Comparison of ENCODE assay signal across 19 cellular contexts in the genomic region with DNA sequence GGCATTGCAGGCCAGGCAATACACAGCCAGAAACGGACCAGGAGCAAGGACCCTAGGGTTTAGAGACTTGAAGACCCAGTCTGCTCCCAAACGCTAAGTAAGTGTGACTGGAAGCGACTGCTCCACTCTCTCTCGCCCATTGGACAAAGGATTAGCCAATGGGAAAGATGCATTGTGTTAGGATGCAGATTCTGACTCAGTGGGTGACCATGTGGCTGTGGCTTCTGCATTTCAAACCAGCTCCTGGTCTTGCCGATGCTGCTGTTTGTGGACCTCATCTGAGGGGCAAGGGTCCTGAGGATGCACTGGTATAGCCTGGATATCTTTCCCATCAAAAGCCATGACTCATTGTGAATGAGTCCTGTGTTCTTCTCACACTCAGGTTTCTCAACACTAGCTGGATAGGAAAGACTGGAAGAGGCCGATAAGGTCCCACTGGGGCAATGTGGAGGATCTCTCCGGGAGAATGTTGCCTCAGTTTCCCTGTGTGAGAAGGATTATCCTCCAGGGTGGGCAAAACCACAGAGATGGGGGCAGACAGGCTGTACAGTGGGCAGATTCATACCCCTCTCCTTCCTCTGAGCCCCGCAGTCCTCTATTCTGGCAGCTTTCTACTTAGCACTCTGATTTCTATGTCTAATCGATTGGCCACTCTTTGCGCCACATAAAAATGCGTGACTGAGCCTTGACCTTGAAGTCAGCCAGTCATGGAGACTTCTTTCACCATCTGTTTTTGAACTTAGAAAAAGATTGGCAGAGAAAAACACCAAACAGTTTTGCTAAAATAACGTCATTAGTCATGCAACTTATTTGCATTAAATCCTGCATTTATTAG.
DNase-seq lines count a peak whose midpoint lies in the region; ATAC-seq, FAIRE-seq and TF ChIP-seq lines count a peak whose summit lies in the region.
"Had no signal": no experiment of that assay in that cellular context is flagged by ENCODE, and none has a peak within 500 bp of the region (broad histone marks: within the 10 kb centered on the region; RNA-seq: fewer than 3 reads in every experiment).

No MANE protein-coding gene starts in this region.

- no peaks in the 10 kb centered on the region for H4K20me1 ChIP-seq in HCT116 (ENCODE audit: insufficient read depth)

- H2AFZ ChIP-seq in HCT116 (ENCODE audit: low read depth, low read length, poor library complexity, severe bottlenecking), result no peak overlapping the region

- TF ChIP-seq RAD21 in HCT116 (IDR thresholded peaks at IDR 0.05; ENCODE audit: low read depth), result no peak

- no peak overlapping the region for H3K27ac ChIP-seq in HCT116 (ENCODE audit: low read depth, low read length)
- H3K27ac ChIP-seq: RWPE1, SJSA1 had no signal

- no peak for DNase-seq in HCT116 (ENCODE audit: low read depth, low spot score)
- DNase-seq in activated B cell treated with CpG ODN at 0.5 μM for 24 hours, result no peak
- peak; percentile 36 for DNase-seq in epithelial cell of esophagus (ENCODE audit: low read depth)
- no peak for DNase-seq in iPS-NIHi7 (ENCODE audit: extremely low spot score)
- no peak for DNase-seq in GM12891 (ENCODE audit: insufficient read length, low spot score)
- DNase-seq in NCI-H2171 (lab: John Stamatoyannopoulos, UW), result no peak
- no peak for DNase-seq in COLO829 (ENCODE audit: low spot score)
- DNase-seq: CD4-positive, alpha-beta memory T cell; DMS79; IMR-90; NCI-H187; NK-92 treated with Interleukin-12 subunit alpha and Interleukin-12 subunit beta, amount 100 ng/mL, for 24 hours; OCI-M1; SW 1271 had no signal

- H3K4me2 ChIP-seq in HCT116 (ENCODE audit: low read length), result 0 out of 2 replicates have a peak overlapping the region, but pooled peaks have one; percentile 47

- no peak overlapping the region for H3K4me3 Mint-ChIP-seq in activated B cell treated with CpG ODN at 0.5 μM for 24 hours
- H3K4me3 Mint-ChIP-seq: CD4-positive, alpha-beta memory T cell had no signal

- FAIRE-seq in GM12891 (lab: Jason Lieb, UNC), result no peak
- FAIRE-seq: G401.6, GM12878, GM18507 had no signal

- no peaks in the 10 kb centered on the region for H3K27me3 ChIP-seq in HCT116 (ENCODE audit: insufficient read depth, low read length)
- H3K27me3 ChIP-seq: SJSA1 had no signal

- TF ChIP-seq POLR2A in HCT116 (IDR thresholded peaks at IDR 0.05; ENCODE audit: borderline replicate concordance, extremely low read depth, insufficient read depth, insufficient read length) (no peak), GM12891 (IDR thresholded peaks at IDR 0.05; ENCODE audit: low read depth, low read length) (no peak)

- CTCF ChIA-PET in HCT116 (lab: Charles Lee), result no interaction called here
- CTCF ChIA-PET in activated B cell treated with CpG ODN at 0.5 μM for 24 hours (lab: Charles Lee), result no interaction called here

- H3K27ac Mint-ChIP-seq in activated B cell treated with CpG ODN at 0.5 μM for 24 hours, result peak overlapping the region; percentile 61
- H3K27ac Mint-ChIP-seq: CD4-positive, alpha-beta memory T cell had no signal

- BruUV-seq in HCT116 (replicated peaks; lab: Mats Ljungman, UMichigan), result no TSS peak

- no peak overlapping the region for H3K9ac ChIP-seq in HCT116 (ENCODE audit: low read length)

- H3K4me3 ChIP-seq in HCT116 (replicated peaks in 1 of 2; ENCODE audit: low read depth in 1 of 2, low read length in 2 of 2), result no peak overlapping the region
- no peak overlapping the region for H3K4me3 ChIP-seq in epithelial cell of esophagus (ENCODE audit: low read length)
- H3K4me3 ChIP-seq: GM12878, SJSA1 had no signal

- peaks cover 63% of the 10 kb centered on the region for H3K4me1 Mint-ChIP-seq in activated B cell treated with CpG ODN at 0.5 μM for 24 hours

- TF ChIP-seq CTCF in HCT116 (IDR thresholded peaks at IDR 0.05 in 2 of 3, conservative IDR thresholded peaks at IDR 0.05 in 1 of 3; ENCODE audit: borderline replicate concordance in 1 of 3, insufficient read depth in 1 of 3, low read depth in 2 of 3, low read length in 2 of 3) (no peak), activated B cell treated with CpG ODN at 0.5 μM for 24 hours (IDR thresholded peaks at IDR 0.05) (no peak), epithelial cell of esophagus (IDR thresholded peaks at IDR 0.05; ENCODE audit: insufficient read depth, low read depth, low read length, missing control alignments) (no peak)

- peaks cover 3% of the 10 kb centered on the region for H3K36me3 Mint-ChIP-seq in activated B cell treated with CpG ODN at 0.5 μM for 24 hours (ENCODE audit: low read depth)

- H3K79me2 ChIP-seq in HCT116 (ENCODE audit: insufficient read depth, low read length), result no peaks in the 10 kb centered on the region

- intact Hi-C loops in HCT116 (cut with micrococcal nuclease) (no loop called here), activated B cell treated with CpG ODN at 0.5 μM for 24 hours (cut with micrococcal nuclease) (loop anchor here (1.0 to 5.0 kb wide), 5 partner anchors 11 to 257 kb away; a partner anchor contains a TSS)

- no peaks in the 10 kb centered on the region for H3K9me2 ChIP-seq in HCT116 (ENCODE audit: insufficient read depth)

- ATAC-seq in HCT116, result no peak
- ATAC-seq in activated B cell treated with CpG ODN at 0.5 μM for 24 hours (ENCODE audit: low read depth), result no peak

- peaks cover 8 to 26% of the 10 kb centered on the region in 2 experiments for H3K4me1 ChIP-seq in HCT116 (ENCODE audit: control insufficient read depth in 1 of 2, insufficient read depth in 2 of 2, low read length in 2 of 2)
- H3K4me1 ChIP-seq: SJSA1 had no signal

- RAD21 ChIA-PET in HCT116 (lab: Charles Lee; ENCODE audit: low non-redundant PET in 1 of 2, low total read pairs in 2 of 2, uncharacterized antibody in 2 of 2, unreplicated experiment in 2 of 2), result no interaction called here

- H3K27me3 Mint-ChIP-seq in activated B cell treated with CpG ODN at 0.5 μM for 24 hours, result no peaks in the 10 kb centered on the region
- H3K27me3 Mint-ChIP-seq: CD4-positive, alpha-beta memory T cell had no signal

- no peaks in the 10 kb centered on the region for H3K36me3 ChIP-seq in HCT116 (ENCODE audit: control insufficient read depth in 1 of 2, insufficient read depth in 2 of 2, low read length in 2 of 2)
- H3K36me3 ChIP-seq: SJSA1 had no signal

- POLR2A ChIA-PET in HCT116 (lab: Charles Lee), result no interaction called here
- POLR2A ChIA-PET in activated B cell treated with CpG ODN at 0.5 μM for 24 hours (lab: Charles Lee), result interaction anchor here (1.1 to 1.6 kb wide), 2 partner anchors 19 to 259 kb away, joined by 3 read pairs; no protein-coding TSS in a partner anchor

- no peaks in the 10 kb centered on the region for H3K9me3 Mint-ChIP-seq in activated B cell treated with CpG ODN at 0.5 μM for 24 hours
- H3K9me3 Mint-ChIP-seq: CD4-positive, alpha-beta memory T cell had no signal

- no peaks in the 10 kb centered on the region for H3K9me3 ChIP-seq in HCT116 (ENCODE audit: control insufficient read depth in 1 of 2, insufficient read depth in 1 of 2, low read depth in 1 of 2, low read length in 2 of 2)
- H3K9me3 ChIP-seq: SJSA1 had no signal

TF ChIP-seq in HCT116, 20 proteins besides CTCF, POLR2A, EP300 and RAD21 (continues in another document):
- TF ChIP-seq TCF7L2 (IDR thresholded peaks at IDR 0.05; ENCODE audit: borderline replicate concordance, extremely low read depth, insufficient read depth, insufficient read length) (no peak), SRF (IDR thresholded peaks at IDR 0.05; ENCODE audit: low read depth) (no peak), FOSL1 (IDR thresholded peaks at IDR 0.05; ENCODE audit: low read depth) (no peak), CBX3 (IDR thresholded peaks at IDR 0.05; ENCODE audit: low read depth) (no peak), JUND (IDR thresholded peaks at IDR 0.05) (no peak), SIN3A (IDR thresholded peaks at IDR 0.05; ENCODE audit: low read depth) (no peak), SP1 (IDR thresholded peaks at IDR 0.05; ENCODE audit: low read depth) (no peak), POLR2AphosphoS5 (IDR thresholded peaks at IDR 0.05; ENCODE audit: low read depth, low read length) (no peak)
- TF ChIP-seq, protein P1, sequence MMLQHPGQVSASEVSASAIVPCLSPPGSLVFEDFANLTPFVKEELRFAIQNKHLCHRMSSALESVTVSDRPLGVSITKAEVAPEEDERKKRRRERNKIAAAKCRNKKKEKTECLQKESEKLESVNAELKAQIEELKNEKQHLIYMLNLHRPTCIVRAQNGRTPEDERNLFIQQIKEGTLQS (IDR thresholded peaks at IDR 0.05), result no peak

TF ChIP-seq in GM12891, 5 proteins besides CTCF, POLR2A, EP300 and RAD21:
- TF ChIP-seq PAX5 (IDR thresholded peaks at IDR 0.05; ENCODE audit: insufficient read depth, low read length, severe bottlenecking) (no peak), TAF1 (IDR thresholded peaks at IDR 0.05; ENCODE audit: low read depth, low read length) (no peak), POU2F2 (IDR thresholded peaks at IDR 0.05; ENCODE audit: low read depth, low read length) (no peak), SPI1 (IDR thresholded peaks at IDR 0.05; ENCODE audit: low read depth, low read length) (no peak), POLR2AphosphoS5 (IDR thresholded peaks at IDR 0.05; ENCODE audit: low read depth, low read length) (no peak)
